In genomic region chr6:92275150-92275549, GRCh38 we compare ENCODE assay signal across 24 cellular contexts.
"Had no signal": no experiment of that assay in that cellular context is flagged by ENCODE, and none has a peak within 500 bp of the region (broad histone marks: within the 10 kb centered on the region; RNA-seq: fewer than 3 reads in every experiment).

No MANE protein-coding gene starts in this region.

- H3K27me3 ChIP-seq: stomach, suprapubic skin, testis, thyroid gland, tibial artery, tibial nerve, transverse colon, upper lobe of left lung, upper lobe of right lung, uterus, vagina had no signal

- H3K4me1 ChIP-seq: stomach, suprapubic skin, testis, thyroid gland, tibial artery, tibial nerve, transverse colon, upper lobe of left lung, upper lobe of right lung, uterus, vagina had no signal

- H3K36me3 ChIP-seq: stomach, suprapubic skin, thoracic aorta, thyroid gland, tibial artery, tibial nerve, transverse colon, upper lobe of left lung, upper lobe of right lung, uterus, vagina had no signal

- H3K4me3 ChIP-seq: stomach, suprapubic skin, testis, thoracic aorta, thyroid gland, tibial artery, tibial nerve, transverse colon, upper lobe of left lung, upper lobe of right lung, uterus, vagina had no signal

- H3K9me3 ChIP-seq: stomach, suprapubic skin, testis, thoracic aorta, thyroid gland, tibial artery, tibial nerve, transverse colon, upper lobe of left lung, upper lobe of right lung, uterus, vagina had no signal

- H3K27ac ChIP-seq: stomach, suprapubic skin, testis, thoracic aorta, thyroid gland, tibial artery, tibial nerve, transverse colon, upper lobe of left lung, upper lobe of right lung, uterus, vagina had no signal

- DNase-seq: stimulated activated CD4-positive, alpha-beta T cell treated with anti-CD3 and anti-CD28 coated beads, Interleukin-2, amount 100 ng/mL, for 48 hours; stimulated activated CD4-positive, alpha-beta T cell treated with anti-CD3 and anti-CD28 coated beads, Interleukin-4, amount 100 ng/mL, for 1 hour; stimulated activated CD4-positive, alpha-beta T cell treated with anti-CD3 and anti-CD28 coated beads, Interleukin-4, amount 100 ng/mL, for 24 hours; stimulated activated CD4-positive, alpha-beta T cell treated with anti-CD3 and anti-CD28 coated beads, Interleukin-4, amount 100 ng/mL, for 4 hours; stimulated activated CD8-positive, alpha-beta memory T cell treated with anti-CD3 and anti-CD28 coated beads, Interleukin-4, amount 100 ng/mL, for 48 hours; stimulated activated naive B cell treated with anti-CD40 and anti-IgM and Interleukin-4, amounts not matched to agents 10 μg/mL and 1 μg/mL and 100 μg/mL, for 72 hours; stimulated activated naive CD4-positive, alpha-beta T cell; stimulated activated naive CD4-positive, alpha-beta T cell treated with Interleukin-2 at 50 U/mL for 16 hours; stimulated activated naive CD8-positive, alpha-beta T cell treated with anti-CD3 and anti-CD28 coated beads, Interleukin-15, amount 100 ng/mL, for 72 hours; stimulated activated naive CD8-positive, alpha-beta T cell treated with anti-CD3 and anti-CD28 coated beads, Interleukin-15, Interleukin-2, amounts not matched to agents 100 U/mL and 50 U/mL, for 24 hours; stomach; substantia nigra; testis; thyroid gland; tibial artery; transverse colon; trophoblast cell; upper lobe of right lung; uterus had no signal
